ENCODE assay signal across 14 cellular contexts in the genomic region with DNA sequence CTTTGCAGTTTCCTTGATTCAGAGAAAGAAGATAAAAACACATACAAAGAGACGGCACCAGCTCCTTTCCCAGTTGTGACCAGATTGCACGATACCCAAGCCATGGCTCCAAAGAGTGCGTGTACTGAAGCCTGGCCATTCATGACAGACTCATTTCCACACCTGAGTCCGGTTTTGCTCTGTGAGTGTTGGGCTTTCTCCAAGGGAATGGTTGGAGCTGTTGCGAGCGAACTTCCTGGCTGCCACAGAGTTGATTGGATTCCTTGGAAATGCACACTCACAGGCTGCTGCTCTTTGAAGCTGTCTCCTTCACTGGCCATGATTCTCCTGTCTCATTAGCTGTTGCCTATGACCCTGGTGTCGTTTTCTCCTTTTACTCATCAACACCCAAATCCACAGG. TPM values are rescaled to one million over a fixed set of nuclear protein-coding genes. Genes with fewer than 3 reads are reported as not detected.
A peak's percentile ranks its signal among the peaks of the same experiment; 100 is the strongest.
DNase-seq lines count a peak whose midpoint lies in the region; ATAC-seq and TF ChIP-seq lines count a peak whose summit lies in the region.
"Had no signal": no experiment of that assay in that cellular context is flagged by ENCODE, and none has a peak within 500 bp of the region (broad histone marks: within the 10 kb centered on the region; RNA-seq: fewer than 3 reads in every experiment).

No MANE protein-coding gene starts in this region.

- peaks cover 54% of the 10 kb centered on the region for H3K4me1 Mint-ChIP-seq in T-helper 2 cell treated with Interferon-gamma antibody and Interleukin-4, amounts not matched to agents 5 μg/mL and 100 μg/mL, for 36 hours (ENCODE audit: low read depth)
- H3K4me1 Mint-ChIP-seq in activated CD4-positive, alpha-beta memory T cell treated with anti-CD3 and anti-CD28 coated beads for 36 hours (ENCODE audit: low read depth), result peaks cover 52% of the 10 kb centered on the region

- H3K36me3 Mint-ChIP-seq in T-helper 2 cell treated with Interferon-gamma antibody and Interleukin-4, amounts not matched to agents 5 μg/mL and 100 μg/mL, for 36 hours (ENCODE audit: low read depth), result peaks cover 2% of the 10 kb centered on the region
- peaks cover 4% of the 10 kb centered on the region for H3K36me3 Mint-ChIP-seq in activated CD4-positive, alpha-beta memory T cell treated with anti-CD3 and anti-CD28 coated beads for 36 hours

- peak overlapping the region; percentile 66 for H3K4me3 Mint-ChIP-seq in T-helper 2 cell treated with Interferon-gamma antibody and Interleukin-4, amounts not matched to agents 5 μg/mL and 100 μg/mL, for 36 hours
- no peak overlapping the region for H3K4me3 Mint-ChIP-seq in activated CD4-positive, alpha-beta memory T cell treated with anti-CD3 and anti-CD28 coated beads for 36 hours
- H3K4me3 Mint-ChIP-seq: dendritic cell treated with granulocyte-macrophage colony-stimulating factor and Interleukin-4, amounts not matched to agents 40 ng/mL and 50 ng/mL, for 4 days had no signal

- H3K9me3 ChIP-seq in gastrocnemius medialis, result no peaks in the 10 kb centered on the region
- H3K9me3 ChIP-seq: adrenal gland had no signal

- H3K27ac Mint-ChIP-seq in T-helper 2 cell treated with Interferon-gamma antibody and Interleukin-4, amounts not matched to agents 5 μg/mL and 100 μg/mL, for 36 hours, result peak overlapping the region; percentile 20
- peak overlapping the region; percentile 54 for H3K27ac Mint-ChIP-seq in activated CD4-positive, alpha-beta memory T cell treated with anti-CD3 and anti-CD28 coated beads for 36 hours
- H3K27ac Mint-ChIP-seq: dendritic cell treated with granulocyte-macrophage colony-stimulating factor and Interleukin-4, amounts not matched to agents 40 ng/mL and 50 ng/mL, for 4 days had no signal

- intact Hi-C loops in activated CD4-positive, alpha-beta memory T cell treated with anti-CD3 and anti-CD28 coated beads for 36 hours (cut with micrococcal nuclease), result no loop called here
- intact Hi-C loops in Right ventricle myocardium superior (cut with DNase I) (no loop called here), gastrocnemius medialis (cut with DNase I; ENCODE audit: low total_unique reads) (no loop called here)

- TF ChIP-seq CTCF in gastrocnemius medialis (IDR thresholded peaks at IDR 0.05 in 4 of 5, conservative IDR thresholded peaks at IDR 0.05 in 1 of 5), result no peak

- no peak overlapping the region for H3K27ac ChIP-seq in gastrocnemius medialis
- H3K27ac ChIP-seq: adrenal gland, RWPE1 had no signal

- peak; percentile 47 for ATAC-seq in Right ventricle myocardium superior (ENCODE audit: poor library complexity)
- no peak for ATAC-seq in gastrocnemius medialis
- no peak for ATAC-seq in GM21723 (IDR thresholded peaks at IDR 0.05; ENCODE audit: unreplicated experiment)

- DNase-seq in T-helper 2 cell treated with Interferon-gamma antibody and Interleukin-4, amounts not matched to agents 5 μg/mL and 100 μg/mL, for 36 hours (ENCODE audit: low spot score), result no peak
- DNase-seq in T-helper 2 cell, result no peak
- DNase-seq in activated CD4-positive, alpha-beta memory T cell treated with anti-CD3 and anti-CD28 coated beads for 36 hours, result no peak
- no peak for DNase-seq in Right ventricle myocardium superior
- DNase-seq in gastrocnemius medialis, result no peak
- DNase-seq in D341Med (ENCODE audit: low spot score), result no peak
- no peak for DNase-seq in stimulated activated CD4-positive, alpha-beta T cell treated with anti-CD3 and anti-CD28 coated beads, Interleukin-1b, Interleukin-23, amount 100 ng/mL, for 48 hours
- DNase-seq: 8988T, adrenal gland, NCI-H1436, NCI-H446 treated with DMSO at 0.1 percent for 48 hours had no signal

- CTCF ChIA-PET in activated CD4-positive, alpha-beta memory T cell treated with anti-CD3 and anti-CD28 coated beads for 36 hours (lab: Charles Lee), result interaction anchor here (1.0 to 1.1 kb wide), 2 partner anchors 69 to 110 kb away, joined by 3 read pairs; no protein-coding TSS in a partner anchor

- H3K4me1 ChIP-seq in gastrocnemius medialis, result peaks cover 7 to 20% of the 10 kb centered on the region in 2 donors
- H3K4me1 ChIP-seq: adrenal gland had no signal

- POLR2A ChIA-PET in activated CD4-positive, alpha-beta memory T cell treated with anti-CD3 and anti-CD28 coated beads for 36 hours (lab: Charles Lee), result interaction anchor here (0.9 kb wide), 1 partner anchor 17 kb away, joined by 3 read pairs; no protein-coding TSS in a partner anchor

- no peak for TF ChIP-seq POLR2A in gastrocnemius medialis (IDR thresholded peaks at IDR 0.05)

- peaks cover 11% of the 10 kb centered on the region for H3K9me3 Mint-ChIP-seq in T-helper 2 cell treated with Interferon-gamma antibody and Interleukin-4, amounts not matched to agents 5 μg/mL and 100 μg/mL, for 36 hours
- peaks cover 8% of the 10 kb centered on the region for H3K9me3 Mint-ChIP-seq in activated CD4-positive, alpha-beta memory T cell treated with anti-CD3 and anti-CD28 coated beads for 36 hours

- no peaks in the 10 kb centered on the region for H3K36me3 ChIP-seq in gastrocnemius medialis
- H3K36me3 ChIP-seq: adrenal gland had no signal

- H3K27me3 Mint-ChIP-seq in T-helper 2 cell treated with Interferon-gamma antibody and Interleukin-4, amounts not matched to agents 5 μg/mL and 100 μg/mL, for 36 hours (ENCODE audit: low read depth), result peaks cover 3% of the 10 kb centered on the region
- H3K27me3 Mint-ChIP-seq in activated CD4-positive, alpha-beta memory T cell treated with anti-CD3 and anti-CD28 coated beads for 36 hours, result no peaks in the 10 kb centered on the region
- H3K27me3 Mint-ChIP-seq: dendritic cell treated with granulocyte-macrophage colony-stimulating factor and Interleukin-4, amounts not matched to agents 40 ng/mL and 50 ng/mL, for 4 days had no signal

- peak overlapping the region in 3 of 4 donors; percentile 0 to 10 (median 3) for H3K4me3 ChIP-seq in gastrocnemius medialis

- in situ Hi-C loops in gastrocnemius medialis (cut with MboI; ENCODE audit: low sequenced_read_pairs in 4 of 4), result no loop called here

- H3K27me3 ChIP-seq in gastrocnemius medialis, result no peaks in the 10 kb centered on the region
- H3K27me3 ChIP-seq: adrenal gland had no signal

RNA-seq across cellular contexts. Expression of gene BBS12, which starts 44.0 kb away (rescaled TPM):
- 1 to 10 TPM; 3.7 to 4.3 TPM for total RNA-seq in activated CD4-positive, alpha-beta memory T cell treated with anti-CD3 and anti-CD28 coated beads for 36 hours
- total RNA-seq in Right ventricle myocardium superior (4.9 TPM), gastrocnemius medialis (1 to 10 TPM in 3 of 4 donors, under 1 TPM in 1; 0.61 to 1.9 (median 1.3) TPM)
